ENCODE assay signal across 9 cellular contexts in the genomic region with DNA sequence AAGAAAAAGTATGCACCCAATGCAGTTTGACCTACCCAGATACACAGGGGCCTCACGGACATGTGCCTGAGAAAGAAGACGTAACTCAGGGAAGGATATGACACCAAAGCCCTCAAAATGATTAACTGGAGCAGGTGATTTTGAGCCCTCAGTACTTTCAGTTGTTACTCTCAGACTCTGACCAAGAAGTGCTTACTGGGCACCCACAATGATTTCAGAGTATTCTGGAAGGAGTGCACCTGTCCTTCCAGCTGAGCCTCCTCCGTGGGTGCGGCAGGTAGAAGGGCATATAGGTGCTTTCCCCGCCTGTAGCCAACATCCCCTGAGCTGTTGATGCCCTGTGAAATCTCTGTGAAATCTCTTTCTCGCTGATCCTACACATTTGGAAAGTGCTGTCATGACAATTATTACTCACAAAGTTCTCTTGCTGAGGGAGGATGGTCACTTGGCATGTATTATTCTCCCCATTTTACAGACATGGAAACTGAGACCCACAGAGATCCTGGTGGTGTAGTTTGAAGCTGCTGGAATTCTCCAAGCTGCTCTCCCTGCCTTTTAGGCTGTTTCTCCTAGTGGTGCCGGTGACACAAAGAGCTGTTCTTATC.
A peak's percentile ranks its signal among the peaks of the same experiment; 100 is the strongest.
DNase-seq lines count a peak whose midpoint lies in the region; ATAC-seq lines count a peak whose summit lies in the region.
"Had no signal": no experiment of that assay in that cellular context is flagged by ENCODE, and none has a peak within 500 bp of the region (broad histone marks: within the 10 kb centered on the region; RNA-seq: fewer than 3 reads in every experiment).

No MANE protein-coding gene starts in this region.

- peak; percentile 71 for DNase-seq in activated CD8-positive, alpha-beta memory T cell treated with anti-CD3 and anti-CD28 coated beads for 24 hours
- no peak for DNase-seq in activated CD8-positive, alpha-beta memory T cell treated with anti-CD3 and anti-CD28 coated beads, Interleukin-2, amount 50 U/mL, for 4 hours
- peak; percentile 79 to 87 for DNase-seq in activated T-cell treated with anti-CD3 and anti-CD28 coated beads, Interleukin-2, amount 50 U/mL, for 72 hours
- peak; percentile 61 for DNase-seq in stimulated activated naive CD8-positive, alpha-beta T cell treated with anti-CD3 and anti-CD28 coated beads, Interleukin-15, Interleukin-2, amounts not matched to agents 100 U/mL and 50 U/mL, for 24 hours
- DNase-seq in NCI-H1417 treated with DMSO at 0.1 percent for 48 hours (lab: John Stamatoyannopoulos, UW) (no peak), NCI-H748 treated with DMSO at 0.1 percent for 48 hours (lab: John Stamatoyannopoulos, UW) (no peak), NCI-H526 treated with DMSO at 0.1 percent for 48 hours (lab: John Stamatoyannopoulos, UW) (no peak)

- H3K27ac Mint-ChIP-seq in activated T-cell treated with anti-CD3 and anti-CD28 coated beads, Interleukin-2, amount 50 U/mL, for 72 hours = peak overlapping the region; percentile 83
- H3K27ac Mint-ChIP-seq: WTC11 had no signal

- peaks cover 0 to 5% of the 10 kb centered on the region in 2 donors for H3K36me3 Mint-ChIP-seq in activated T-cell treated with anti-CD3 and anti-CD28 coated beads, Interleukin-2, amount 50 U/mL, for 72 hours (ENCODE audit: insufficient read depth in 2 of 2)
- H3K36me3 Mint-ChIP-seq: WTC11 had no signal

- peaks cover 0 to 2% of the 10 kb centered on the region in 2 donors for H3K9me3 Mint-ChIP-seq in activated T-cell treated with anti-CD3 and anti-CD28 coated beads, Interleukin-2, amount 50 U/mL, for 72 hours

- H3K4me3 Mint-ChIP-seq in activated T-cell treated with anti-CD3 and anti-CD28 coated beads, Interleukin-2, amount 50 U/mL, for 72 hours = peak overlapping the region; percentile 82 to 93
- H3K4me3 Mint-ChIP-seq: WTC11 had no signal

- H3K27me3 Mint-ChIP-seq in activated T-cell treated with anti-CD3 and anti-CD28 coated beads, Interleukin-2, amount 50 U/mL, for 72 hours (ENCODE audit: low read depth) = peaks cover 8% of the 10 kb centered on the region

- ATAC-seq in HG03060 (IDR thresholded peaks at IDR 0.05; ENCODE audit: low read depth, unreplicated experiment) = peak; percentile 53
- peak; percentile 85 to 87 for ATAC-seq in activated T-cell treated with anti-CD3 and anti-CD28 coated beads, Interleukin-2, amount 50 U/mL, for 72 hours (replicated peaks in 1 of 2)
- peak; percentile 71 for ATAC-seq in stimulated activated naive CD8-positive, alpha-beta T cell treated with anti-CD3 and anti-CD28 coated beads, Interleukin-15, Interleukin-2, amounts not matched to agents 100 U/mL and 50 U/mL, for 24 hours
- ATAC-seq: WTC11 had no signal

- peaks cover 86% of the 10 kb centered on the region for H3K4me1 Mint-ChIP-seq in activated T-cell treated with anti-CD3 and anti-CD28 coated beads, Interleukin-2, amount 50 U/mL, for 72 hours (ENCODE audit: low read depth)

Comparison
In these comparisons a context has a peak if more than half of its experiments do, and no peak if none do; other contexts are left out.
1. DNase-seq: peak in activated CD8-positive, alpha-beta memory T cell treated with anti-CD3 and anti-CD28 coated beads for 24 hours (single experiment), activated T-cell treated with anti-CD3 and anti-CD28 coated beads, Interleukin-2, amount 50 U/mL, for 72 hours (2 of 2) and stimulated activated naive CD8-positive, alpha-beta T cell treated with anti-CD3 and anti-CD28 coated beads, Interleukin-15, Interleukin-2, amounts not matched to agents 100 U/mL and 50 U/mL, for 24 hours (single experiment); none in activated CD8-positive, alpha-beta memory T cell treated with anti-CD3 and anti-CD28 coated beads, Interleukin-2, amount 50 U/mL, for 4 hours (single experiment), NCI-H1417 treated with DMSO at 0.1 percent for 48 hours (single experiment), NCI-H748 treated with DMSO at 0.1 percent for 48 hours (single experiment) and NCI-H526 treated with DMSO at 0.1 percent for 48 hours (single experiment).
2. Peak in every context shown above with its lines, with median percentiles within 50 percentile points of each other: ATAC-seq.